ENCODE assay signal across 23 cellular contexts in genomic region chr2:180472133-180472532, GRCh38.
DNase-seq lines count a peak whose midpoint lies in the region; ATAC-seq and TF ChIP-seq lines count a peak whose summit lies in the region.
"Had no signal": no experiment of that assay in that cellular context is flagged by ENCODE, and none has a peak within 500 bp of the region (broad histone marks: within the 10 kb centered on the region; RNA-seq: fewer than 3 reads in every experiment).

No MANE protein-coding gene starts in this region.

- ATAC-seq in SK-N-SH treated with all-trans-retinoic acid at 6 μM for 48 hours (peak; percentile 76), GM19463 (IDR thresholded peaks at IDR 0.05; ENCODE audit: unreplicated experiment) (no peak)
- ATAC-seq: activated CD8-positive, alpha-beta T cell treated with anti-CD3 and anti-CD28 coated beads, Interleukin-2, amount 10 ng/mL, durations not matched to agents 7 days and 5 days; sciatic nerve had no signal

- H3K9me3 ChIP-seq in fibroblast of lung (ENCODE audit: control insufficient read depth, insufficient read depth, low read depth, low read length), result no peaks in the 10 kb centered on the region
- H3K9me3 ChIP-seq: HAP-1, prostate gland, upper lobe of left lung had no signal

- H3K4me2 ChIP-seq in fibroblast of lung (ENCODE audit: extremely low read depth, insufficient read depth, low read length), result peak overlapping the region; percentile 40

- no peaks in the 10 kb centered on the region for H3K27me3 ChIP-seq in fibroblast of lung (ENCODE audit: control insufficient read depth, insufficient read depth, low read length)
- H3K27me3 ChIP-seq: upper lobe of left lung had no signal

- H3K9ac ChIP-seq in fibroblast of lung (ENCODE audit: insufficient read depth, low read length), result no peak overlapping the region

- no peak overlapping the region for H2AFZ ChIP-seq in fibroblast of lung (ENCODE audit: low read length)

- no peaks in the 10 kb centered on the region for H3K4me1 ChIP-seq in fibroblast of lung (ENCODE audit: control insufficient read depth, extremely low read depth, insufficient read depth, low read length)
- H3K4me1 ChIP-seq: HAP-1, prostate gland, upper lobe of left lung had no signal

- H3K79me2 ChIP-seq in fibroblast of lung (ENCODE audit: control insufficient read depth, insufficient read depth, low read length), result no peaks in the 10 kb centered on the region

- H3K4me3 ChIP-seq in fibroblast of lung (replicated peaks in 1 of 4; ENCODE audit: control extremely low read depth in 1 of 4, insufficient read depth in 1 of 4, low read depth in 3 of 4, low read length in 4 of 4), result no peak overlapping the region
- H3K4me3 ChIP-seq in skeletal muscle cell (ENCODE audit: low read depth, low read length), result no peak overlapping the region
- H3K4me3 ChIP-seq: HAP-1, prostate gland, upper lobe of left lung had no signal

- H3K36me3 ChIP-seq in fibroblast of lung (ENCODE audit: control insufficient read depth, insufficient read depth, low read length), result no peaks in the 10 kb centered on the region
- H3K36me3 ChIP-seq: HAP-1, prostate gland, upper lobe of left lung had no signal

- DNase-seq in EH (ENCODE audit: low read depth) (peak; percentile 51), fibroblast of lung (ENCODE audit: low read depth in 2 of 2) (peak in 1 of 2 donors; percentile 72), skeletal muscle cell (ENCODE audit: low read depth) (peak; percentile 3), amniotic stem cell (lab: John Stamatoyannopoulos, UW) (no peak)
- no peak for DNase-seq in effector CD4-positive, alpha-beta T cell
- DNase-seq: activated CD4-positive, CD25-positive, alpha-beta regulatory T cell treated with anti-CD3 and anti-CD28 coated beads, Interleukin-2, amount 50 U/mL, for 72 hours; activated CD8-positive, alpha-beta T cell treated with anti-CD3 and anti-CD28 coated beads, Interleukin-2, amount 10 ng/mL, durations not matched to agents 7 days and 5 days; activated effector memory CD4-positive, alpha-beta T cell treated with anti-CD3 and anti-CD28 coated beads, Interleukin-2, amount 50 U/mL, for 16 hours; activated naive CD8-positive, alpha-beta T cell treated with anti-CD3 and anti-CD28 coated beads, Interleukin-2, amount 10 ng/mL, durations not matched to agents 7 days and 5 days; AML-193; CD4-positive, alpha-beta T cell; effector CD8-positive, alpha-beta T cell; NCI-H2029 treated with DMSO at 0.1 percent for 48 hours; NCI-H226; NCI-H774; RPMI8226; stimulated activated CD4-positive, alpha-beta T cell treated with anti-CD3 and anti-CD28 coated beads, Interleukin-4, amount 100 ng/mL, for 24 hours; upper lobe of left lung had no signal

- H4K20me1 ChIP-seq in fibroblast of lung (ENCODE audit: control insufficient read depth, extremely low read depth, insufficient read depth, low read length), result no peaks in the 10 kb centered on the region

- TF ChIP-seq CTCF in fibroblast of lung (conservative IDR thresholded peaks at IDR 0.05 in 1 of 2, IDR thresholded peaks at IDR 0.05 in 1 of 2; ENCODE audit: low read depth in 1 of 2, low read length in 2 of 2), result no peak

- no peak overlapping the region for H3K27ac ChIP-seq in fibroblast of lung (ENCODE audit: insufficient read depth, low read length)
- H3K27ac ChIP-seq: prostate gland, upper lobe of left lung had no signal

TF ChIP-seq in SK-N-SH treated with all-trans-retinoic acid at 6 μM for 48 hours, 23 proteins besides CTCF, POLR2A, EP300 and RAD21:
- TF ChIP-seq CSDC2 (CRISPR knock-in tag; IDR thresholded peaks at IDR 0.05), result no peak
- TF ChIP-seq BACH2 (CRISPR knock-in tag; IDR thresholded peaks at IDR 0.05; ENCODE audit: borderline replicate concordance), result no peak
- TF ChIP-seq ZNF70 (CRISPR knock-in tag; IDR thresholded peaks at IDR 0.05), result no peak

Comparison
In these comparisons a context has a peak if more than half of its experiments do, and no peak if none do; other contexts are left out.
1. DNase-seq: peak in EH (single experiment) and skeletal muscle cell (single experiment); none in effector CD4-positive, alpha-beta T cell (single experiment) and amniotic stem cell (single experiment).